ENCODE assay signal across 16 cellular contexts in genomic region chr2:119249855-119250775, GRCh38.
"Had no signal": no experiment of that assay in that cellular context is flagged by ENCODE, and none has a peak within 500 bp of the region (broad histone marks: within the 10 kb centered on the region; RNA-seq: fewer than 3 reads in every experiment).

No MANE protein-coding gene starts in this region.

- H3K27me3 ChIP-seq: dorsolateral prefrontal cortex, esophagus squamous epithelium, foreskin keratinocyte, heart left ventricle, pancreas had no signal

- FAIRE-seq: keratinocyte, pancreas had no signal

- H3K4me1 Mint-ChIP-seq: memory B cell; stimulated activated naive CD8-positive, alpha-beta T cell treated with anti-CD3 and anti-CD28 coated beads, Interleukin-15, amount 100 ng/mL, for 72 hours had no signal

- DNase-seq: activated gamma-delta T cell; amygdala; esophagus squamous epithelium; foreskin keratinocyte; left ventricle myocardium inferior; pancreas; stimulated activated CD4-positive, alpha-beta T cell treated with anti-CD3 and anti-CD28 coated beads, Interleukin-15, amount 100 ng/mL, for 24 hours; stimulated activated CD4-positive, alpha-beta T cell treated with anti-CD3 and anti-CD28 coated beads, Interleukin-4, amount 100 ng/mL, for 24 hours; stimulated activated naive CD8-positive, alpha-beta T cell treated with anti-CD3 and anti-CD28 coated beads, Interleukin-15, amount 100 ng/mL, for 72 hours had no signal

- H3K36me3 ChIP-seq: pancreas had no signal

- H3K27me3 Mint-ChIP-seq: activated naive CD8-positive, alpha-beta T cell; memory B cell; stimulated activated naive CD8-positive, alpha-beta T cell treated with anti-CD3 and anti-CD28 coated beads, Interleukin-15, amount 100 ng/mL, for 72 hours had no signal

- H3K27ac ChIP-seq: esophagus squamous epithelium, foreskin keratinocyte, heart left ventricle, left ventricle myocardium inferior, pancreas, thoracic aorta had no signal

- H3K4me1 ChIP-seq: heart left ventricle, left ventricle myocardium inferior, pancreas had no signal

- H3K4me3 Mint-ChIP-seq: activated naive CD8-positive, alpha-beta T cell; memory B cell; neural crest cell; stimulated activated naive CD8-positive, alpha-beta T cell treated with anti-CD3 and anti-CD28 coated beads, Interleukin-15, amount 100 ng/mL, for 72 hours had no signal

- ATAC-seq: foreskin keratinocyte; pancreas; stimulated activated naive CD8-positive, alpha-beta T cell treated with anti-CD3 and anti-CD28 coated beads, Interleukin-15, amount 100 ng/mL, for 72 hours had no signal

- H3K27ac Mint-ChIP-seq: activated naive CD8-positive, alpha-beta T cell; memory B cell had no signal

- H3K4me3 ChIP-seq: dorsolateral prefrontal cortex, esophagus squamous epithelium, heart left ventricle, left ventricle myocardium inferior, pancreas, thoracic aorta had no signal

- H3K36me3 Mint-ChIP-seq: activated naive CD8-positive, alpha-beta T cell had no signal

- H3K9me3 ChIP-seq: esophagus squamous epithelium, pancreas, thoracic aorta had no signal
